8 cellular contexts compared by ENCODE assay signal in the genomic region with DNA sequence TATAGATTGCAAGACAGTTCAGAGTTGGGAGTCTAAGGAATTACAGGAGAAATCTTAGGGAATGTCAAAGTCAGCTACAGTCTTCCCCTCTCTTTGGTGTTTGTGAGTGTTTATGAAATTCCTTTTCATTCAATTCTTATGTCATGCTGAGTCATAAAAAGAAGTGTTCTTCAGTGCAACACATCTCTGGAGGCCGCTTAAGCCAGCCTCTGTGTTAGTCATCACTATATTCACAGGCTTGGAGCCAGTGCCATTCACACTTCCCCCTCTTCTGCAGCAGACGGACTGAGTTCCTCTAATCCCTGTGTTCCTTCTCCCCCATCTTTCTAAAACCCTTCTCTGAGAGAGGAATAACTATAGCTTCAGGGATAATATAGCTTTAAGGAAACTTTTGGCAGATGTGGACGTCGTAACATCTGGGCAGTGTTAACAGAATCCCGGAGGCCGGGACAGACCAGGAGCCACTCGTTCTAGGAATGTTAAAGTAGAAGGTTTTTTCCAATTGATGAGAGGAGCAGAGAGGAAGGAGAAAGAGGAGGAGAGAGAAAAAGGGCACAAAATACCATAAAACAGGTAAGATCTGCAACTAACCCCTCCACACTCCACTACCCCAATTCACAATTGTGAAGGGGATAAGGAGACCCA. TPM values are rescaled to one million over a fixed set of nuclear protein-coding genes. Genes with fewer than 3 reads are reported as not detected.
DNase-seq lines count a peak whose midpoint lies in the region; ATAC-seq and TF ChIP-seq lines count a peak whose summit lies in the region.

A gene with protein sequence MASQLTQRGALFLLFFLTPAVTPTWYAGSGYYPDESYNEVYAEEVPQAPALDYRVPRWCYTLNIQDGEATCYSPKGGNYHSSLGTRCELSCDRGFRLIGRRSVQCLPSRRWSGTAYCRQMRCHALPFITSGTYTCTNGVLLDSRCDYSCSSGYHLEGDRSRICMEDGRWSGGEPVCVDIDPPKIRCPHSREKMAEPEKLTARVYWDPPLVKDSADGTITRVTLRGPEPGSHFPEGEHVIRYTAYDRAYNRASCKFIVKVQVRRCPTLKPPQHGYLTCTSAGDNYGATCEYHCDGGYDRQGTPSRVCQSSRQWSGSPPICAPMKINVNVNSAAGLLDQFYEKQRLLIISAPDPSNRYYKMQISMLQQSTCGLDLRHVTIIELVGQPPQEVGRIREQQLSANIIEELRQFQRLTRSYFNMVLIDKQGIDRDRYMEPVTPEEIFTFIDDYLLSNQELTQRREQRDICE (plus strand): TSS at position 257 of the 645 bp plus-strand sequence. CDS start 2,124 bp downstream, outside the sequence.

- peak; percentile 87 for ATAC-seq in mucosa of descending colon

- DNase-seq in AG09319 (ENCODE audit: extremely low read depth, low read depth) (peak; percentile 54), HS-5 (ENCODE audit: low read depth) (peak; percentile 67), mammary epithelial cell (peak; percentile 80), mucosa of descending colon (peak in 1 of 3 donors; percentile 32), NCI-H187 (lab: John Stamatoyannopoulos, UW) (no peak), COLO668 (lab: John Stamatoyannopoulos, UW; ENCODE audit: unreplicated experiment) (no peak), NCI-H774 (lab: John Stamatoyannopoulos, UW) (no peak), NCI-H1105 treated with DMSO at 0.1 percent for 48 hours (lab: John Stamatoyannopoulos, UW) (no peak)

- H3K27ac ChIP-seq in mammary epithelial cell (ENCODE audit: insufficient read depth, low read depth, low read length): peak within 1 kb of the TSS; percentile 65

- dilution Hi-C loops in mammary epithelial cell (cut with HindIII; ENCODE audit: low sequenced_read_pairs): no loop called here

- 33% methylated on average over 7 of the region's 7 CpGs for WGBS in mammary epithelial cell (ENCODE audit: low coverage, missing lambda C conversion rate)

- BruUV-seq in mammary epithelial cell (replicated peaks; lab: Mats Ljungman, UMichigan): TSS peak; percentile 47

- H3K36me3 ChIP-seq in mammary epithelial cell (ENCODE audit: insufficient read depth, low read length): no peaks in the 10 kb centered on the region
- no peaks in the 10 kb centered on the region for H3K36me3 ChIP-seq in mucosa of descending colon (ENCODE audit: low read depth)

- H3K4me2 ChIP-seq in mammary epithelial cell (ENCODE audit: insufficient read depth, low read depth, low read length): peak within 1 kb of the TSS; percentile 39

- H3K4me3 ChIP-seq in mammary epithelial cell (replicated peaks in 1 of 3; ENCODE audit: insufficient read depth in 1 of 3, low read depth in 2 of 3, low read length in 3 of 3): peak within 1 kb of the TSS in 1 of 3 experiments; percentile 5
- H3K4me3 ChIP-seq in mucosa of descending colon: no peak within 1 kb of the TSS

- H3K4me1 ChIP-seq in mammary epithelial cell (ENCODE audit: insufficient read depth, low read length) (peaks cover 33% of the 10 kb centered on the region), mucosa of descending colon (ENCODE audit: low read depth) (peaks cover 7% of the 10 kb centered on the region)

- no peaks in the 10 kb centered on the region for H4K20me1 ChIP-seq in mammary epithelial cell (ENCODE audit: insufficient read depth, low read length)

- CTCF ChIA-PET in mammary epithelial cell (lab: Charles Lee; ENCODE audit: low non-redundant PET): no interaction called here

- intact Hi-C loops in mammary epithelial cell (cut with micrococcal nuclease) (no loop called here), mucosa of descending colon (cut with DNase I, micrococcal nuclease) (no loop called here)

- H3K9ac ChIP-seq in mammary epithelial cell (ENCODE audit: insufficient read depth, low read length): no peak within 1 kb of the TSS

- H3K27me3 ChIP-seq in mammary epithelial cell (ENCODE audit: insufficient read depth, low read length): no peaks in the 10 kb centered on the region

- H2AFZ ChIP-seq in mammary epithelial cell (ENCODE audit: low read depth, low read length): no peak within 1 kb of the TSS

- H3K79me2 ChIP-seq in mammary epithelial cell (ENCODE audit: insufficient read depth, low read length): no peaks in the 10 kb centered on the region

- in situ Hi-C loops in mammary epithelial cell (cut with MboI; ENCODE audit: low sequenced_read_pairs in 2 of 2): no loop called here

- no peaks in the 10 kb centered on the region for H3K9me3 ChIP-seq in mammary epithelial cell (replicated peaks; ENCODE audit: insufficient read depth, low read length)
- no peaks in the 10 kb centered on the region for H3K9me3 ChIP-seq in mucosa of descending colon

- TF ChIP-seq CTCF in AG09319 (IDR thresholded peaks at IDR 0.05; ENCODE audit: low read depth, low read length) (no peak), mammary epithelial cell (conservative IDR thresholded peaks at IDR 0.05 in 1 of 2, IDR thresholded peaks at IDR 0.05 in 1 of 2; ENCODE audit: extremely low read depth in 1 of 2, insufficient read depth in 1 of 2, low read depth in 1 of 2, low read length in 2 of 2) (no peak), mucosa of descending colon (IDR thresholded peaks at IDR 0.05) (no peak)

RNA-seq across cellular contexts. Expression of the gene that starts here (rescaled TPM):
- total RNA-seq in mammary epithelial cell (1 to 10 TPM; 1.8 to 4.0 TPM), mucosa of descending colon (10 to 100 TPM in 2 of 3 donors, 1 to 10 TPM in 1; 3.3 to 17.6 (median 13.9) TPM)
- polyA plus RNA-seq in mammary epithelial cell: 6.3 TPM
- polyA minus RNA-seq in mammary epithelial cell: 6.2 TPM

Comparison
In these comparisons a context has a peak if more than half of its experiments do, and no peak if none do; other contexts are left out.
1. DNase-seq: peak in AG09319 (single experiment), HS-5 (single experiment) and mammary epithelial cell (single experiment); none in NCI-H187 (0 of 2), COLO668 (single experiment), NCI-H774 (single experiment) and NCI-H1105 treated with DMSO at 0.1 percent for 48 hours (single experiment).